2 cellular contexts compared by ENCODE assay signal in the genomic region with DNA sequence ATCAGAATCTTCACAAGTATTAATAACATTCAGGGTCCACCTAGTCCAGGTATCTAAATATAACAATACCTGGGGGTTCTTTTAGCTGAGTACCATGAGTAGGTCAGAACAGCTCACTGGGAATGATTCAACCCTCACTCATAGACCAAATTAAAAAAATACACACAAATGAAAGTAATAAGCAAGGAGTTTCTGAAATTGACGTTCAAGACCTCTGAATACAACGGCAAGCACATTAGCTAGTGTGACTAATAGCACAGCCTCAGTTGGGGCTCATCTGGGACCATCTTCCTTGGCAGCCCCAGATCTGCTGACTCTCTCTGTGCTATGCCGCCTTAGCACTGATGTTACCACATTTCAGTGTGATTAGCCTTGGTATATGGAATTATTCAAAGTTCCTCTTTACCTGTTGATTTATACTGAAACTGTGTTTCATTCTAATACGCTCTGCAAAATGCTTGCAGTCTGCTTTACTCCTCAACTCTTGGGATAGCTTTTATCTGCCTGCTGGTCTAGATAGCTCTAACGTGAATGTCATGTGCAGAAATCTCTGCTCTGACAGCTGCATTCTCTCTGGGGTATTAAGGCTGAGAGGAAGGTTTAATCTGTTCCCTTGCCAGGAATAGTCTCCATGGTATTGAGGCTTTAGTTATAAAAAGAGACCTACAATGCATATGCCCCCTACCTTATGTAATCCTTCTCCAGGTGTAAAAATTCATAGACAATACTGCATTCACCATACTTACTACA.
TF ChIP-seq lines count a peak whose summit lies in the region.

No MANE protein-coding gene starts in this region.

TF ChIP-seq in IMR-90, 13 proteins besides CTCF, POLR2A, EP300 and RAD21 (continued from another document):
- TF ChIP-seq CHD1 (IDR thresholded peaks at IDR 0.05; ENCODE audit: low read depth, low read length) (no peak), MAZ (IDR thresholded peaks at IDR 0.05; ENCODE audit: borderline replicate concordance, low read depth, low read length) (no peak), SMC3 (IDR thresholded peaks at IDR 0.05; ENCODE audit: low read depth, low read length) (no peak), FOS (IDR thresholded peaks at IDR 0.05; ENCODE audit: low read depth, low read length) (no peak), MAFK (IDR thresholded peaks at IDR 0.05; ENCODE audit: low read depth, low read length) (no peak), RFX5 (IDR thresholded peaks at IDR 0.05; ENCODE audit: low read depth, low read length) (no peak), MXI1 (IDR thresholded peaks at IDR 0.05; ENCODE audit: borderline replicate concordance, low read depth, low read length) (no peak), RCOR1 (IDR thresholded peaks at IDR 0.05; ENCODE audit: insufficient replicate concordance, low read length) (no peak), CEBPB (IDR thresholded peaks at IDR 0.05; ENCODE audit: low read depth, low read length) (no peak), BHLHE40 (IDR thresholded peaks at IDR 0.05; ENCODE audit: low read depth, low read length) (no peak)
- TF ChIP-seq, protein P1, sequence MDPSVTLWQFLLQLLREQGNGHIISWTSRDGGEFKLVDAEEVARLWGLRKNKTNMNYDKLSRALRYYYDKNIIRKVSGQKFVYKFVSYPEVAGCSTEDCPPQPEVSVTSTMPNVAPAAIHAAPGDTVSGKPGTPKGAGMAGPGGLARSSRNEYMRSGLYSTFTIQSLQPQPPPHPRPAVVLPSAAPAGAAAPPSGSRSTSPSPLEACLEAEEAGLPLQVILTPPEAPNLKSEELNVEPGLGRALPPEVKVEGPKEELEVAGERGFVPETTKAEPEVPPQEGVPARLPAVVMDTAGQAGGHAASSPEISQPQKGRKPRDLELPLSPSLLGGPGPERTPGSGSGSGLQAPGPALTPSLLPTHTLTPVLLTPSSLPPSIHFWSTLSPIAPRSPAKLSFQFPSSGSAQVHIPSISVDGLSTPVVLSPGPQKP (IDR thresholded peaks at IDR 0.05; ENCODE audit: borderline replicate concordance, low read depth, low read length), result no peak
- TF ChIP-seq, protein P2, sequence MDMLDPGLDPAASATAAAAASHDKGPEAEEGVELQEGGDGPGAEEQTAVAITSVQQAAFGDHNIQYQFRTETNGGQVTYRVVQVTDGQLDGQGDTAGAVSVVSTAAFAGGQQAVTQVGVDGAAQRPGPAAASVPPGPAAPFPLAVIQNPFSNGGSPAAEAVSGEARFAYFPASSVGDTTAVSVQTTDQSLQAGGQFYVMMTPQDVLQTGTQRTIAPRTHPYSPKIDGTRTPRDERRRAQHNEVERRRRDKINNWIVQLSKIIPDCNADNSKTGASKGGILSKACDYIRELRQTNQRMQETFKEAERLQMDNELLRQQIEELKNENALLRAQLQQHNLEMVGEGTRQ (IDR thresholded peaks at IDR 0.05; ENCODE audit: low read depth, low read length), result no peak
TF ChIP-seq in IMR-90: peak in this region for 0.

TF ChIP-seq in WTC11, 78 proteins besides CTCF, POLR2A, EP300 and RAD21 (continued from another document):
- TF ChIP-seq NR3C1 (CRISPR knock-in tag; conservative IDR thresholded peaks at IDR 0.05; ENCODE audit: low read depth), result no peak
- TF ChIP-seq, protein P3, sequence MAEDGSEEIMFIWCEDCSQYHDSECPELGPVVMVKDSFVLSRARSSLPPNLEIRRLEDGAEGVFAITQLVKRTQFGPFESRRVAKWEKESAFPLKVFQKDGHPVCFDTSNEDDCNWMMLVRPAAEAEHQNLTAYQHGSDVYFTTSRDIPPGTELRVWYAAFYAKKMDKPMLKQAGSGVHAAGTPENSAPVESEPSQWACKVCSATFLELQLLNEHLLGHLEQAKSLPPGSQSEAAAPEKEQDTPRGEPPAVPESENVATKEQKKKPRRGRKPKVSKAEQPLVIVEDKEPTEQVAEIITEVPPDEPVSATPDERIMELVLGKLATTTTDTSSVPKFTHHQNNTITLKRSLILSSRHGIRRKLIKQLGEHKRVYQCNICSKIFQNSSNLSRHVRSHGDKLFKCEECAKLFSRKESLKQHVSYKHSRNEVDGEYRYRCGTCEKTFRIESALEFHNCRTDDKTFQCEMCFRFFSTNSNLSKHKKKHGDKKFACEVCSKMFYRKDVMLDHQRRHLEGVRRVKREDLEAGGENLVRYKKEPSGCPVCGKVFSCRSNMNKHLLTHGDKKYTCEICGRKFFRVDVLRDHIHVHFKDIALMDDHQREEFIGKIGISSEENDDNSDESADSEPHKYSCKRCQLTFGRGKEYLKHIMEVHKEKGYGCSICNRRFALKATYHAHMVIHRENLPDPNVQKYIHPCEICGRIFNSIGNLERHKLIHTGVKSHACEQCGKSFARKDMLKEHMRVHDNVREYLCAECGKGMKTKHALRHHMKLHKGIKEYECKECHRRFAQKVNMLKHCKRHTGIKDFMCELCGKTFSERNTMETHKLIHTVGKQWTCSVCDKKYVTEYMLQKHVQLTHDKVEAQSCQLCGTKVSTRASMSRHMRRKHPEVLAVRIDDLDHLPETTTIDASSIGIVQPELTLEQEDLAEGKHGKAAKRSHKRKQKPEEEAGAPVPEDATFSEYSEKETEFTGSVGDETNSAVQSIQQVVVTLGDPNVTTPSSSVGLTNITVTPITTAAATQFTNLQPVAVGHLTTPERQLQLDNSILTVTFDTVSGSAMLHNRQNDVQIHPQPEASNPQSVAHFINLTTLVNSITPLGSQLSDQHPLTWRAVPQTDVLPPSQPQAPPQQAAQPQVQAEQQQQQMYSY (CRISPR knock-in tag; IDR thresholded peaks at IDR 0.05), result no peak
